ENCODE assay signal across 8 cellular contexts in genomic region chr7:77536413-77537135, GRCh38. TPM values are rescaled to one million over a fixed set of nuclear protein-coding genes. Genes with fewer than 3 reads are reported as not detected.
DNase-seq lines count a peak whose midpoint lies in the region; ATAC-seq and TF ChIP-seq lines count a peak whose summit lies in the region.

No MANE protein-coding gene starts in this region.

- TF ChIP-seq CTCF in adrenal gland (IDR thresholded peaks at IDR 0.05) (no peak), heart right ventricle (IDR thresholded peaks at IDR 0.05) (peak in 1 of 9 donors; percentile 18), type B pancreatic cell (conservative IDR thresholded peaks at IDR 0.05) (no peak)

- no peaks in the 10 kb centered on the region for H3K36me3 Mint-ChIP-seq in type B pancreatic cell

- H3K4me1 ChIP-seq in adrenal gland (replicated peaks in 1 of 2) (peaks cover 5 to 28% of the 10 kb centered on the region in 2 donors), heart right ventricle (peaks cover 6 to 40% (median 34%) of the 10 kb centered on the region in 9 donors)

- peak overlapping the region; percentile 62 to 99 (median 94) for H3K27ac ChIP-seq in adrenal gland
- H3K27ac ChIP-seq in heart right ventricle, result peak overlapping the region; percentile 48 to 100 (median 99)

- no peaks in the 10 kb centered on the region for H3K9me3 Mint-ChIP-seq in type B pancreatic cell

- DNase-seq in NCI-H1436 treated with DMSO at 0.1 percent for 48 hours (lab: John Stamatoyannopoulos, UW) (peak; percentile 60), SW480 (ENCODE audit: low spot score) (peak; percentile 99), adrenal gland (peak; percentile 97 to 99 (median 98)), heart right ventricle (peak; percentile 97 to 99), posterior cingulate gyrus (peak; percentile 96 to 100 (median 98)), type B pancreatic cell (ENCODE audit: extremely low spot score, unreplicated experiment) (peak; percentile 98)

- intact Hi-C loops in adrenal gland (cut with DNase I), result no loop called here
- intact Hi-C loops in heart right ventricle (cut with DNase I), result loop anchor here in 3 of 10 donors (5.0 to 10.0 kb wide), 5 partner anchors 36 to 161 kb away; partner anchors contain the start of genes GSAP (in 1 of the 3) and RSBN1L (in 1 of the 3)
- intact Hi-C loops in posterior cingulate gyrus (cut with DNase I), result loop anchor here (2.0 to 5.0 kb wide), 3 partner anchors 86 to 261 kb away; partner anchors contain the start of genes PHTF2, RSBN1L and TMEM60

- no peaks in the 10 kb centered on the region for H3K27me3 Mint-ChIP-seq in type B pancreatic cell

- H3K36me3 ChIP-seq in adrenal gland (replicated peaks in 1 of 2) (no peaks in the 10 kb centered on the region), heart right ventricle (peaks cover 0 to 6% (median 0%) of the 10 kb centered on the region in 9 donors)

- 0 to 2% (median 0%) methylated on average over 23 to 58 of the region's 58 CpGs for WGBS in adrenal gland, 4 donors
- 0 to 1% methylated on average over 54 to 56 of the region's 58 CpGs for WGBS in heart right ventricle, 2 donors

- peak; percentile 86 for ATAC-seq in HG02870 (IDR thresholded peaks at IDR 0.05; ENCODE audit: unreplicated experiment)
- ATAC-seq in heart right ventricle, result peak; percentile 91 to 96 (median 94)

- H3K27me3 ChIP-seq in adrenal gland, result no peaks in the 10 kb centered on the region
- no peaks in the 10 kb centered on the region for H3K27me3 ChIP-seq in heart right ventricle

- peak overlapping the region; percentile 97 for H3K4me3 Mint-ChIP-seq in type B pancreatic cell

- peaks cover 23% of the 10 kb centered on the region for H3K4me1 Mint-ChIP-seq in type B pancreatic cell (ENCODE audit: unreplicated experiment)

- H3K9me3 ChIP-seq in adrenal gland (replicated peaks in 1 of 3) (no peaks in the 10 kb centered on the region), heart right ventricle (no peaks in the 10 kb centered on the region)

- peak overlapping the region; percentile 94 for H3K27ac Mint-ChIP-seq in type B pancreatic cell

- H3K4me3 ChIP-seq in adrenal gland (peak overlapping the region; percentile 60 to 92 (median 85)), heart right ventricle (peak overlapping the region; percentile 77 to 100 (median 94))

- TF ChIP-seq POLR2A in GM15510 (IDR thresholded peaks at IDR 0.05; ENCODE audit: borderline replicate concordance, extremely low read depth, insufficient read length), result peak; percentile 91
- peak; percentile 77 to 97 for TF ChIP-seq POLR2A in adrenal gland (IDR thresholded peaks at IDR 0.05)

RNA-seq across cellular contexts. Expression of gene PTPN12, which starts 0.5 kb away (rescaled TPM):
- total RNA-seq in adrenal gland (10 to 100 TPM; 29.5 to 72.0 (median 55.1) TPM), heart right ventricle (10 to 100 TPM; 33.4 to 56.1 (median 42.6) TPM), type B pancreatic cell (ENCODE audit: low replicate concordance) (69.1 and 76.7 TPM in 2 replicates)
- polyA plus RNA-seq in adrenal gland (10 to 100 TPM; 29.6 to 61.7 (median 55.7) TPM), heart right ventricle (10 to 100 TPM; 24.0 to 64.5 TPM)

Comparison
In these comparisons a context has a peak if more than half of its experiments do, and no peak if none do; other contexts are left out.
1. Peak in every context shown above with its lines: DNase-seq, ATAC-seq, H3K4me3 ChIP-seq and H3K27ac ChIP-seq.